1 cellular context compared by ENCODE assay signal in the genomic region with DNA sequence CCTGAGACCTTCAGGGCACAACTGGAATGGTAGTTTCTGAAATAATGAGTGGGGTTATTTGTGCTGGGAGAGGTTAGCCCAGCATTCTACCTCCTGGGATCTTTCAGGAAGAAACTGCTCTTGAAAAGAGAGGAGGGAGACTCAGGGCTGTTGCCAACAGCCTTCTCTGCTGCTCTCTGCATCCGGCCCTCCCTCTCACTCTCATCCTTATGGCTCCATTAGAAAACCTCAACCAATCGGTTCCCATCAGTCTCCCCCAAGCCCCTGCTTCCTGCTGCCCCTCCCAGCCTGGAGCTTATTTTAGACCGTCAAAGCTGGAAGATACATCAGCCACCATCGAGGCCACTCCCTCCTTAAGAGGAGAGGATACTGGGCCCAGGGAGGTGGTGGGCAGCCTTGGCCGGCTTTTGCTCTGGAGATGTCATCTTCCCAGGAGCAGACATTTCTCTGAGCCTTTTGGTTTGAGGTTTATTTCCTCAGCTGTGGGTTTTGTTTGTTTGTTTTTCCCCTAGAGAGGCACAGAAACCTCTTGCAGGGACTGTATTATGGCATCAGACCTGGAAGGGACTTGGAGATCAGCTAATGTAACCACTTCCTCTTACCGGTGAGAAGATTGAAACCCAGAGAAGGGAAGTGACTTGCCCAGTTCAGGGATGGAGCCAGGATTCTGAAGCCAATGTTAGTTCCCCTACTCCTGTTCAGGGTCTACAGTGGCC.
A peak's percentile ranks its signal among the peaks of the same experiment; 100 is the strongest.
TF ChIP-seq lines count a peak whose summit lies in the region.

No MANE protein-coding gene starts in this region.

TF ChIP-seq in GM12878, 131 proteins besides CTCF, POLR2A, EP300 and RAD21 (continued from another document):
- TF ChIP-seq IKZF2 (IDR thresholded peaks at IDR 0.05) (peak; percentile 91 to 92), RFX5 (IDR thresholded peaks at IDR 0.05; ENCODE audit: low read depth, low read length) (no peak), NRF1 (conservative IDR thresholded peaks at IDR 0.05; ENCODE audit: low read depth, low read length) (no peak), ETV6 (conservative IDR thresholded peaks at IDR 0.05 in 1 of 2, IDR thresholded peaks at IDR 0.05 in 1 of 2; ENCODE audit: borderline replicate concordance in 1 of 2, low read depth in 1 of 2) (peak in 1 of 2 experiments; percentile 56; a peak in 1 of 4 replicates), TCF12 (IDR thresholded peaks at IDR 0.05; ENCODE audit: low read depth, low read length) (no peak), EED (IDR thresholded peaks at IDR 0.05; ENCODE audit: low read depth) (peak; percentile 93), IRF4 (IDR thresholded peaks at IDR 0.05; ENCODE audit: low read depth, low read length) (0 out of 2 replicates have a peak, but pooled peaks have one; percentile 20), RUNX3 (IDR thresholded peaks at IDR 0.05; ENCODE audit: low read length) (peak; percentile 89), CREM (IDR thresholded peaks at IDR 0.05; ENCODE audit: low read depth) (no peak; the same call in 1 of the 2 replicates), IKZF1 (conservative IDR thresholded peaks at IDR 0.05) (peak; percentile 87), TCF7 (IDR thresholded peaks at IDR 0.05; ENCODE audit: borderline replicate concordance) (no peak), SUZ12 (IDR thresholded peaks at IDR 0.05; ENCODE audit: unreplicated experiment) (no peak), STAT3 (IDR thresholded peaks at IDR 0.05; ENCODE audit: low read depth, low read length) (no peak), CBFB (IDR thresholded peaks at IDR 0.05; ENCODE audit: low read depth) (peak; percentile 40; the same call in 1 of the 2 replicates)
- TF ChIP-seq, protein P1, sequence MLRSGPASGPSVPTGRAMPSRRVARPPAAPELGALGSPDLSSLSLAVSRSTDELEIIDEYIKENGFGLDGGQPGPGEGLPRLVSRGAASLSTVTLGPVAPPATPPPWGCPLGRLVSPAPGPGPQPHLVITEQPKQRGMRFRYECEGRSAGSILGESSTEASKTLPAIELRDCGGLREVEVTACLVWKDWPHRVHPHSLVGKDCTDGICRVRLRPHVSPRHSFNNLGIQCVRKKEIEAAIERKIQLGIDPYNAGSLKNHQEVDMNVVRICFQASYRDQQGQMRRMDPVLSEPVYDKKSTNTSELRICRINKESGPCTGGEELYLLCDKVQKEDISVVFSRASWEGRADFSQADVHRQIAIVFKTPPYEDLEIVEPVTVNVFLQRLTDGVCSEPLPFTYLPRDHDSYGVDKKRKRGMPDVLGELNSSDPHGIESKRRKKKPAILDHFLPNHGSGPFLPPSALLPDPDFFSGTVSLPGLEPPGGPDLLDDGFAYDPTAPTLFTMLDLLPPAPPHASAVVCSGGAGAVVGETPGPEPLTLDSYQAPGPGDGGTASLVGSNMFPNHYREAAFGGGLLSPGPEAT (IDR thresholded peaks at IDR 0.05; ENCODE audit: low read depth) = peak; percentile 52; the same call in 1 of the 2 replicates
